ENCODE assay signal across 15 cellular contexts in genomic region chr2:213766062-213766461, GRCh38.
DNase-seq lines count a peak whose midpoint lies in the region; ATAC-seq and TF ChIP-seq lines count a peak whose summit lies in the region.
"Had no signal": no experiment of that assay in that cellular context is flagged by ENCODE, and none has a peak within 500 bp of the region (broad histone marks: within the 10 kb centered on the region; RNA-seq: fewer than 3 reads in every experiment).

No MANE protein-coding gene starts in this region.

- no peaks in the 10 kb centered on the region for H3K9me3 Mint-ChIP-seq in stimulated activated naive CD8-positive, alpha-beta T cell treated with anti-CD3 and anti-CD28 coated beads, Interleukin-15, amount 100 ng/mL, for 72 hours
- peaks cover 2% of the 10 kb centered on the region for H3K9me3 Mint-ChIP-seq in activated naive CD8-positive, alpha-beta T cell treated with anti-CD3 and anti-CD28 coated beads, Interleukin-2, amount 50 U/mL, for 24 hours

- H3K4me3 Mint-ChIP-seq in stimulated activated naive CD8-positive, alpha-beta T cell treated with anti-CD3 and anti-CD28 coated beads, Interleukin-15, amount 100 ng/mL, for 72 hours, result no peak overlapping the region
- no peak overlapping the region for H3K4me3 Mint-ChIP-seq in activated naive CD8-positive, alpha-beta T cell treated with anti-CD3 and anti-CD28 coated beads, Interleukin-2, amount 50 U/mL, for 24 hours

- DNase-seq in cardiac muscle cell (ENCODE audit: low read depth in 1 of 2, low spot score in 1 of 2) (no peak), left cardiac atrium (no peak), colonic mucosa (no peak), dedifferentiated amniotic fluid mesenchymal stem cell (ENCODE audit: extremely low spot score) (no peak)
- DNase-seq in stimulated activated naive CD8-positive, alpha-beta T cell treated with anti-CD3 and anti-CD28 coated beads, Interleukin-15, amount 100 ng/mL, for 72 hours, result no peak
- no peak for DNase-seq in activated naive CD8-positive, alpha-beta T cell treated with anti-CD3 and anti-CD28 coated beads, Interleukin-2, amount 50 U/mL, for 24 hours
- DNase-seq: activated gamma-delta T cell treated with Interleukin-2 at 50 U/mL for 16 hours, foreskin melanocyte, NCI-H1436 treated with DMSO at 0.1 percent for 48 hours, ovary had no signal

- intact Hi-C loops in left cardiac atrium (cut with DNase I) (no loop called here), colonic mucosa (cut with DNase I) (no loop called here)

- H3K9me3 ChIP-seq in cardiac muscle cell (ENCODE audit: low read depth) (no peaks in the 10 kb centered on the region), colonic mucosa (no peaks in the 10 kb centered on the region)
- H3K9me3 ChIP-seq: ovary, thoracic aorta had no signal

- H3K36me3 ChIP-seq in cardiac muscle cell (no peaks in the 10 kb centered on the region), colonic mucosa (no peaks in the 10 kb centered on the region)
- H3K36me3 ChIP-seq: ovary, thoracic aorta had no signal

- peaks cover 29% of the 10 kb centered on the region for H3K4me1 ChIP-seq in cardiac muscle cell (ENCODE audit: low read depth)
- H3K4me1 ChIP-seq in colonic mucosa, result no peaks in the 10 kb centered on the region

- H3K4me1 Mint-ChIP-seq in stimulated activated naive CD8-positive, alpha-beta T cell treated with anti-CD3 and anti-CD28 coated beads, Interleukin-15, amount 100 ng/mL, for 72 hours, result no peaks in the 10 kb centered on the region
- peaks cover 2% of the 10 kb centered on the region for H3K4me1 Mint-ChIP-seq in activated naive CD8-positive, alpha-beta T cell treated with anti-CD3 and anti-CD28 coated beads, Interleukin-2, amount 50 U/mL, for 24 hours

- H3K36me3 Mint-ChIP-seq in activated naive CD8-positive, alpha-beta T cell treated with anti-CD3 and anti-CD28 coated beads, Interleukin-2, amount 50 U/mL, for 24 hours (ENCODE audit: low read depth), result no peaks in the 10 kb centered on the region

- no peaks in the 10 kb centered on the region for H3K27me3 Mint-ChIP-seq in stimulated activated naive CD8-positive, alpha-beta T cell treated with anti-CD3 and anti-CD28 coated beads, Interleukin-15, amount 100 ng/mL, for 72 hours
- no peaks in the 10 kb centered on the region for H3K27me3 Mint-ChIP-seq in activated naive CD8-positive, alpha-beta T cell treated with anti-CD3 and anti-CD28 coated beads, Interleukin-2, amount 50 U/mL, for 24 hours

- TF ChIP-seq CTCF in cardiac muscle cell (IDR thresholded peaks at IDR 0.05; ENCODE audit: low read depth, low read length), result no peak
- no peak for TF ChIP-seq CTCF in colonic mucosa (IDR thresholded peaks at IDR 0.05)

- ATAC-seq in left cardiac atrium (no peak), HG02588 (IDR thresholded peaks at IDR 0.05; ENCODE audit: unreplicated experiment) (peak; percentile 36), HG03354 (IDR thresholded peaks at IDR 0.05; ENCODE audit: poor library complexity, severe bottlenecking, unreplicated experiment) (peak; percentile 50)
- ATAC-seq in stimulated activated naive CD8-positive, alpha-beta T cell treated with anti-CD3 and anti-CD28 coated beads, Interleukin-15, amount 100 ng/mL, for 72 hours, result no peak
- ATAC-seq in activated naive CD8-positive, alpha-beta T cell treated with anti-CD3 and anti-CD28 coated beads, Interleukin-2, amount 50 U/mL, for 24 hours, result no peak
- ATAC-seq: Panc1 had no signal

- H3K27ac Mint-ChIP-seq in stimulated activated naive CD8-positive, alpha-beta T cell treated with anti-CD3 and anti-CD28 coated beads, Interleukin-15, amount 100 ng/mL, for 72 hours, result no peak overlapping the region
- H3K27ac Mint-ChIP-seq in activated naive CD8-positive, alpha-beta T cell treated with anti-CD3 and anti-CD28 coated beads, Interleukin-2, amount 50 U/mL, for 24 hours, result no peak overlapping the region

- peak overlapping the region; percentile 83 for H3K27ac ChIP-seq in cardiac muscle cell
- H3K27ac ChIP-seq in colonic mucosa, result no peak overlapping the region
- H3K27ac ChIP-seq: HL-60, ovary, thoracic aorta had no signal

- no peak overlapping the region for H3K9ac ChIP-seq in colonic mucosa (ENCODE audit: low read depth in 2 of 2, low read length in 2 of 2)

- H3K27me3 ChIP-seq in cardiac muscle cell (no peaks in the 10 kb centered on the region), colonic mucosa (no peaks in the 10 kb centered on the region)
- H3K27me3 ChIP-seq: ovary had no signal

- H3K4me3 ChIP-seq in cardiac muscle cell (no peak overlapping the region), colonic mucosa (no peak overlapping the region)
- H3K4me3 ChIP-seq: ovary, thoracic aorta had no signal

Comparison
In these comparisons a context has a peak if more than half of its experiments do, and no peak if none do; other contexts are left out.
1. ATAC-seq: peak in HG02588 (single experiment) and HG03354 (single experiment); none in left cardiac atrium (0 of 2), stimulated activated naive CD8-positive, alpha-beta T cell treated with anti-CD3 and anti-CD28 coated beads, Interleukin-15, amount 100 ng/mL, for 72 hours (single experiment) and activated naive CD8-positive, alpha-beta T cell treated with anti-CD3 and anti-CD28 coated beads, Interleukin-2, amount 50 U/mL, for 24 hours (single experiment).